16 cellular contexts compared by ENCODE assay signal in genomic region chr7:84647797-84648762, GRCh38.
DNase-seq lines count a peak whose midpoint lies in the region; ATAC-seq and TF ChIP-seq lines count a peak whose summit lies in the region.
"Had no signal": no experiment of that assay in that cellular context is flagged by ENCODE, and none has a peak within 500 bp of the region (broad histone marks: within the 10 kb centered on the region; RNA-seq: fewer than 3 reads in every experiment).

No MANE protein-coding gene starts in this region.

- H3K27ac Mint-ChIP-seq in nephron = peak overlapping the region; percentile 60 to 84 (median 69)
- H3K27ac Mint-ChIP-seq: CD8-positive, alpha-beta memory T cell; natural killer cell treated with Interleukin-12 subunit alpha and Interleukin-12 subunit beta and Interleukin-15 and Interleukin-18, amount 100 ng/mL, for 72 hours had no signal

- no peak for ATAC-seq in HG03571 (IDR thresholded peaks at IDR 0.05; ENCODE audit: unreplicated experiment)
- ATAC-seq: GM12878; natural killer cell treated with Interleukin-12 subunit alpha and Interleukin-12 subunit beta and Interleukin-15 and Interleukin-18, amount 100 ng/mL, for 72 hours had no signal

- H3K36me3 Mint-ChIP-seq in nephron (ENCODE audit: low read depth) = no peaks in the 10 kb centered on the region
- H3K36me3 Mint-ChIP-seq: CD8-positive, alpha-beta memory T cell had no signal

- H3K9me3 ChIP-seq in transverse colon = no peaks in the 10 kb centered on the region
- H3K9me3 ChIP-seq: stomach had no signal

- no peak overlapping the region for H3K27ac ChIP-seq in transverse colon
- H3K27ac ChIP-seq: stomach, WERI-Rb-1 had no signal

- in situ Hi-C loops in transverse colon (cut with MboI; ENCODE audit: low pct_ligation_motif_present in 1 of 4, low pct_unique_long_range_greater_than_20kb in 1 of 4, low sequenced_read_pairs in 3 of 4) = no loop called here

- H3K27me3 ChIP-seq in transverse colon = no peaks in the 10 kb centered on the region
- H3K27me3 ChIP-seq: stomach had no signal

- H3K4me1 ChIP-seq in transverse colon = no peaks in the 10 kb centered on the region
- H3K4me1 ChIP-seq: stomach had no signal

- H3K4me3 ChIP-seq in AG09309 (ENCODE audit: control insufficient read depth, low read depth, low read length) (no peak overlapping the region), transverse colon (no peak overlapping the region)
- H3K4me3 ChIP-seq: GM12878, stomach had no signal

- H3K4me1 Mint-ChIP-seq in nephron = peaks cover 27% of the 10 kb centered on the region
- H3K4me1 Mint-ChIP-seq: CD8-positive, alpha-beta memory T cell had no signal

- no peak overlapping the region for H3K4me3 Mint-ChIP-seq in nephron
- H3K4me3 Mint-ChIP-seq: CD8-positive, alpha-beta memory T cell; natural killer cell treated with Interleukin-12 subunit alpha and Interleukin-12 subunit beta and Interleukin-15 and Interleukin-18, amount 100 ng/mL, for 72 hours had no signal

- no peak for TF ChIP-seq EP300 in transverse colon (IDR thresholded peaks at IDR 0.05; ENCODE audit: low read depth)

- H3K9me3 Mint-ChIP-seq in nephron = no peaks in the 10 kb centered on the region

- H3K36me3 ChIP-seq in transverse colon = no peaks in the 10 kb centered on the region
- H3K36me3 ChIP-seq: stomach, WERI-Rb-1 had no signal

- intact Hi-C loops in transverse colon (cut with DNase I; ENCODE audit: low total_unique reads) = no loop called here

- TF ChIP-seq CTCF in AG09309 (IDR thresholded peaks at IDR 0.05; ENCODE audit: control insufficient read depth, insufficient read depth, low read depth, low read length, missing control alignments) (no peak), nephron (IDR thresholded peaks at IDR 0.05; ENCODE audit: unreplicated experiment in 3 of 3) (no peak), transverse colon (IDR thresholded peaks at IDR 0.05) (no peak)

- peak; percentile 63 for DNase-seq in AG09309 (ENCODE audit: low read depth)
- peak; percentile 80 for DNase-seq in M059J (ENCODE audit: low read depth)
- DNase-seq in dermis blood vessel endothelial cell = peak; percentile 57
- no peak for DNase-seq in NOMO-1 treated with DMSO at 0.1 percent for 48 hours (lab: John Stamatoyannopoulos, UW; ENCODE audit: unreplicated experiment)
- no peak for DNase-seq in transverse colon
- DNase-seq in NCI-H2196 (lab: John Stamatoyannopoulos, UW; ENCODE audit: unreplicated experiment) = no peak
- DNase-seq: activated T-cell treated with anti-CD3 and anti-CD28 coated beads, Interleukin-2, amount 50 U/mL, for 48 hours; CD8-positive, alpha-beta memory T cell; Right ventricle myocardium superior; stimulated activated CD4-positive, alpha-beta T cell treated with anti-CD3 and anti-CD28 coated beads, Interleukin-1b, Interleukin-23, amount 100 ng/mL, for 48 hours; stomach; WERI-Rb-1 had no signal

- 67 to 75% methylated on average over 2 of the region's 2 CpGs for WGBS in transverse colon (ENCODE audit: low coverage in 1 of 2), 2 donors

- no peak for TF ChIP-seq POLR2A in transverse colon (IDR thresholded peaks at IDR 0.05)

- no peaks in the 10 kb centered on the region for H3K27me3 Mint-ChIP-seq in nephron (ENCODE audit: low read depth)
- H3K27me3 Mint-ChIP-seq: CD8-positive, alpha-beta memory T cell; natural killer cell treated with Interleukin-12 subunit alpha and Interleukin-12 subunit beta and Interleukin-15 and Interleukin-18, amount 100 ng/mL, for 72 hours had no signal

Comparison
In these comparisons a context has a peak if more than half of its experiments do, and no peak if none do; other contexts are left out.
1. DNase-seq: peak in AG09309 (single experiment), M059J (single experiment) and dermis blood vessel endothelial cell (single experiment); none in NOMO-1 treated with DMSO at 0.1 percent for 48 hours (single experiment), transverse colon (single experiment) and NCI-H2196 (single experiment).